Comparison of ENCODE assay signal across 2 cellular contexts in genomic region chr2:219419331-219420197, GRCh38.
TF ChIP-seq lines count a peak whose summit lies in the region.

No MANE protein-coding gene starts in this region.

TF ChIP-seq in HEK293, 187 proteins besides CTCF, POLR2A, EP300 and RAD21 (continued from another document):
- TF ChIP-seq ZNF202 (tag by site-specific recombination; IDR thresholded peaks at IDR 0.05; ENCODE audit: borderline replicate concordance): no peak

TF ChIP-seq in GM12878, 131 proteins besides CTCF, POLR2A, EP300 and RAD21 (continued from another document):
- TF ChIP-seq MAX (IDR thresholded peaks at IDR 0.05; ENCODE audit: low read depth, low read length) (no peak), WRNIP1 (IDR thresholded peaks at IDR 0.05; ENCODE audit: borderline replicate concordance, low read depth, low read length) (no peak), CBX5 (IDR thresholded peaks at IDR 0.05; ENCODE audit: low read depth) (no peak)
TF ChIP-seq in GM12878: peak in this region for 0.
